1 cellular context compared by ENCODE assay signal in genomic region chr1:143504703-143505102, GRCh38.
A peak's percentile ranks its signal among the peaks of the same experiment; 100 is the strongest.
TF ChIP-seq lines count a peak whose summit lies in the region.
"Not testable (repeated sequence)": the region's sequence is repeated elsewhere in the genome, so short reads cannot be mapped to it uniquely, and the experiment has no call there.

No MANE protein-coding gene starts in this region.

TF ChIP-seq in K562, 482 proteins besides CTCF, POLR2A, EP300 and RAD21:
- TF ChIP-seq, protein P1, sequence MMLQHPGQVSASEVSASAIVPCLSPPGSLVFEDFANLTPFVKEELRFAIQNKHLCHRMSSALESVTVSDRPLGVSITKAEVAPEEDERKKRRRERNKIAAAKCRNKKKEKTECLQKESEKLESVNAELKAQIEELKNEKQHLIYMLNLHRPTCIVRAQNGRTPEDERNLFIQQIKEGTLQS (IDR thresholded peaks at IDR 0.05) = peak; percentile 65
- TF ChIP-seq, protein P1 (CRISPR knock-in tag; conservative IDR thresholded peaks at IDR 0.05) = not testable (repeated sequence)
- TF ChIP-seq ZNF24 (IDR thresholded peaks at IDR 0.05) (peak; percentile 94), CEBPG (tag; conservative IDR thresholded peaks at IDR 0.05 in 1 of 2, IDR thresholded peaks at IDR 0.05 in 1 of 2) (peak in 1 of 2 experiments; percentile 80; a peak in 2 of 4 replicates), CEBPB (tag; IDR thresholded peaks at IDR 0.05) (peak; percentile 76), TRIM24 (IDR thresholded peaks at IDR 0.05) (peak; percentile 98 to 99)
- TF ChIP-seq CEBPG (CRISPR knock-in tag; IDR thresholded peaks at IDR 0.05) = not testable (repeated sequence)
